Comparison of ENCODE assay signal across 19 cellular contexts in the genomic region with DNA sequence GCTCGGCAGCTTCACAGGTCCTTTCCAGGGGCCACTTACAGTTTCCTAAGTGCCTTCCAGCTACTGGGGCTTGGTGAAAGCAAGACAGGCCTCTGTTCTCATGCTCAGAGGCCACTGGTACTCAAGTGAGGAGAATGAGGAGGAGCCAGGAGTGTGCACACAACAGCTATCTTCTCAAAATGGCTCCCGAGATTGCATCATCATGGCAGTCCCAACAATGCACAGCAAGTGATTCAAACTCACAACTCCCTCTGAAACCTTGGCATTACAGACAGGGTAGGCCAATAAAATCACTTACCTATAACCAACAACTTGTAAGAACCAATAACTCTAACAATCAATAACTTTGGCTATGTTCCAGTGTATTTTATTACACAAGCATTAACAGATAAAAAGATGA.
DNase-seq lines count a peak whose midpoint lies in the region; ATAC-seq, FAIRE-seq and TF ChIP-seq lines count a peak whose summit lies in the region.
"Had no signal": no experiment of that assay in that cellular context is flagged by ENCODE, and none has a peak within 500 bp of the region (broad histone marks: within the 10 kb centered on the region; RNA-seq: fewer than 3 reads in every experiment).

No MANE protein-coding gene starts in this region.

- no peak overlapping the region for H3K14ac ChIP-seq in H1 (ENCODE audit: insufficient read length)

- H3K23me2 ChIP-seq in H1 (ENCODE audit: low read depth, low read length), result no peaks in the 10 kb centered on the region

- intact Hi-C loops in CD14-positive monocyte (cut with micrococcal nuclease) (no loop called here), esophagus muscularis mucosa (cut with DNase I) (no loop called here)

- H2AFZ ChIP-seq in H1 (ENCODE audit: low read length), result no peak overlapping the region
- H2AFZ ChIP-seq: GM23248 had no signal

- no peak overlapping the region for H3K4me2 ChIP-seq in H1 (ENCODE audit: insufficient read depth in 1 of 2, low read depth in 2 of 2, low read length in 2 of 2)

- H4K8ac ChIP-seq in H1 (ENCODE audit: extremely low read depth, insufficient read depth, low read length), result no peak overlapping the region

- H3K27ac ChIP-seq in H1 (ENCODE audit: low read depth, low read length) (no peak overlapping the region), esophagus muscularis mucosa (replicated peaks in 1 of 4) (no peak overlapping the region)
- H3K27ac ChIP-seq: C4-2B, GM23248 had no signal

- H3K9me3 Mint-ChIP-seq in CD14-positive monocyte, result no peaks in the 10 kb centered on the region
- H3K9me3 Mint-ChIP-seq: CD4-positive, alpha-beta memory T cell had no signal

- peaks cover 5% of the 10 kb centered on the region for H3K4me1 Mint-ChIP-seq in CD14-positive monocyte
- H3K4me1 Mint-ChIP-seq: CD4-positive, alpha-beta memory T cell had no signal

- no peak overlapping the region for H3K56ac ChIP-seq in H1 (replicated peaks; ENCODE audit: insufficient read length, low read depth, low read length)

- peaks cover 0 to 2% of the 10 kb centered on the region in 2 experiments for H4K20me1 ChIP-seq in H1 (replicated peaks in 1 of 2; ENCODE audit: control insufficient read depth in 1 of 2, insufficient read depth in 2 of 2, low read length in 2 of 2)

- peaks cover 0 to 1% (median 0%) of the 10 kb centered on the region in 3 donors for H3K27me3 Mint-ChIP-seq in CD14-positive monocyte (ENCODE audit: low read depth in 3 of 3)
- H3K27me3 Mint-ChIP-seq: CD4-positive, alpha-beta memory T cell had no signal

- peaks cover 78 to 88% of the 10 kb centered on the region in 2 donors for H3K36me3 Mint-ChIP-seq in CD14-positive monocyte

- no peak overlapping the region for H3K23ac ChIP-seq in H1 (ENCODE audit: insufficient read length)

- ATAC-seq in HG03097 (IDR thresholded peaks at IDR 0.05; ENCODE audit: low FRiP score, unreplicated experiment), result no peak

- TF ChIP-seq CTCF in H1 (IDR thresholded peaks at IDR 0.05; ENCODE audit: control extremely low read depth in 1 of 3, insufficient read depth in 1 of 3, low read depth in 1 of 3, low read length in 3 of 3), result no peak
- no peak for TF ChIP-seq CTCF in CD14-positive monocyte (IDR thresholded peaks at IDR 0.05)
- TF ChIP-seq CTCF in esophagus muscularis mucosa (IDR thresholded peaks at IDR 0.05), result no peak

- no peak overlapping the region for H3K27ac Mint-ChIP-seq in CD14-positive monocyte

- H3K4ac ChIP-seq in H1 (replicated peaks; ENCODE audit: insufficient read length, low read depth, low read length), result no peak overlapping the region

- no peak overlapping the region for H3K9ac ChIP-seq in H1 (replicated peaks in 1 of 4; ENCODE audit: extremely low read depth in 1 of 4, low read depth in 3 of 4, low read length in 3 of 4)
- H3K9ac ChIP-seq: GM23248 had no signal

- DNase-seq in GM12892 (ENCODE audit: insufficient read length), result no peak
- DNase-seq in amniotic epithelial cell (ENCODE audit: low read depth), result peak; percentile 1
- DNase-seq in H1 (ENCODE audit: low read depth in 1 of 2, low spot score in 2 of 2), result no peak
- no peak for DNase-seq in CD14-positive monocyte (ENCODE audit: low spot score)
- DNase-seq in esophagus muscularis mucosa (ENCODE audit: extremely low spot score), result no peak
- DNase-seq in NCI-H345 treated with DMSO at 0.1 percent for 48 hours (lab: John Stamatoyannopoulos, UW; ENCODE audit: unreplicated experiment), result no peak
- DNase-seq: AML-193; CD4-positive, alpha-beta memory T cell; DMS153; DMS79; GDM1; GM23248; HCEC 1CT had no signal

- CTCF ChIA-PET in H1 (lab: Charles Lee; ENCODE audit: partially characterized antibody), result interaction anchor here (0.9 kb wide), 1 partner anchor 190 kb away, joined by 3 read pairs; no protein-coding TSS in a partner anchor

- no peak overlapping the region for H2BK20ac ChIP-seq in H1 (ENCODE audit: low read length)

- TF ChIP-seq EP300 in Ishikawa (IDR thresholded peaks at IDR 0.05; ENCODE audit: borderline replicate concordance) (no peak), H1 (IDR thresholded peaks at IDR 0.05; ENCODE audit: borderline replicate concordance in 1 of 2, low read depth in 2 of 2, low read length in 2 of 2) (no peak), esophagus muscularis mucosa (IDR thresholded peaks at IDR 0.05) (no peak)

- POLR2A ChIA-PET in H1 (lab: Charles Lee; ENCODE audit: partially characterized antibody), result no interaction called here

- no peaks in the 10 kb centered on the region for H3K4me1 ChIP-seq in H1 (replicated peaks in 1 of 4; ENCODE audit: control insufficient read depth in 3 of 4, insufficient read depth in 4 of 4, low read length in 3 of 4)
- H3K4me1 ChIP-seq in esophagus muscularis mucosa, result no peaks in the 10 kb centered on the region

- H2BK15ac ChIP-seq in H1 (ENCODE audit: low read length), result no peak overlapping the region

- no peaks in the 10 kb centered on the region for H3K27me3 ChIP-seq in H1 (replicated peaks in 1 of 4; ENCODE audit: control insufficient read depth in 3 of 4, extremely low read depth in 1 of 4, insufficient read depth in 3 of 4, low read length in 3 of 4)
- H3K27me3 ChIP-seq in esophagus muscularis mucosa, result no peaks in the 10 kb centered on the region

- no peak overlapping the region for H2BK12ac ChIP-seq in H1 (ENCODE audit: low read depth, low read length)

- H2BK120ac ChIP-seq in H1 (replicated peaks; ENCODE audit: low read depth, low read length), result no peak overlapping the region

- H3K9me3 ChIP-seq in H1 (ENCODE audit: insufficient read depth in 2 of 2, low read depth in 1 of 2, low read length in 1 of 2), result no peaks in the 10 kb centered on the region
- no peaks in the 10 kb centered on the region for H3K9me3 ChIP-seq in esophagus muscularis mucosa

- no peaks in the 10 kb centered on the region for H3K79me1 ChIP-seq in H1 (ENCODE audit: low read depth, low read length)

- peak; percentile 9 for FAIRE-seq in GM12892 (lab: Jason Lieb, UNC)
- FAIRE-seq in H1 (lab: Jason Lieb, UNC), result no peak
- FAIRE-seq: A204.1, H54, HTR-8/SVneo had no signal

- H3K18ac ChIP-seq in H1 (ENCODE audit: extremely low read depth, low read length), result no peak overlapping the region

- no peak for TF ChIP-seq RAD21 in Ishikawa (IDR thresholded peaks at IDR 0.05; ENCODE audit: low read depth)
- no peak for TF ChIP-seq RAD21 in H1 (IDR thresholded peaks at IDR 0.05 in 1 of 2, conservative IDR thresholded peaks at IDR 0.05 in 1 of 2; ENCODE audit: low read depth in 2 of 2, low read length in 2 of 2)

- H3K4me3 Mint-ChIP-seq in CD14-positive monocyte, result no peak overlapping the region
- H3K4me3 Mint-ChIP-seq: CD4-positive, alpha-beta memory T cell had no signal

- H3K79me2 ChIP-seq in H1 (ENCODE audit: control insufficient read depth in 1 of 2, insufficient read depth in 2 of 2, low read length in 2 of 2), result no peaks in the 10 kb centered on the region

- no peak for TF ChIP-seq POLR2A in GM12892 (IDR thresholded peaks at IDR 0.05; ENCODE audit: low read depth, low read length)
- TF ChIP-seq POLR2A in H1 (IDR thresholded peaks at IDR 0.05; ENCODE audit: control extremely low read depth in 1 of 2, low read depth in 2 of 2, low read length in 2 of 2), result no peak
- TF ChIP-seq POLR2A in esophagus muscularis mucosa (IDR thresholded peaks at IDR 0.05; ENCODE audit: low read depth), result no peak

- no peak overlapping the region for H4K91ac ChIP-seq in H1 (replicated peaks; ENCODE audit: insufficient read length, low read length)

- H3K36me3 ChIP-seq in H1 (ENCODE audit: control insufficient read depth in 2 of 4, insufficient read depth in 4 of 4, low read length in 3 of 4) (peaks cover 0 to 13% (median 7%) of the 10 kb centered on the region in 4 experiments; a peak in 6 of 8 replicates), esophagus muscularis mucosa (peaks cover 13 to 74% (median 52%) of the 10 kb centered on the region in 4 donors)

- no peak overlapping the region for H4K5ac ChIP-seq in H1 (ENCODE audit: insufficient read length, low read depth, low read length)

- H2BK5ac ChIP-seq in H1 (ENCODE audit: low read depth, low read length), result no peak overlapping the region

- H3K4me3 ChIP-seq in H1 (ENCODE audit: extremely low read depth in 1 of 4, insufficient read depth in 2 of 4, low read depth in 3 of 4, low read length in 4 of 4), result no peak overlapping the region
- H3K4me3 ChIP-seq in esophagus muscularis mucosa, result no peak overlapping the region
- H3K4me3 ChIP-seq: GM23248 had no signal

- H2AK5ac ChIP-seq in H1 (ENCODE audit: low read depth, low read length), result no peak overlapping the region

- 97% methylated on average over 2 of the region's 2 CpGs; no CpG with 5 or more reads in 1 of the 2 experiments for WGBS in H1 (ENCODE audit: extremely low coverage in 1 of 2, insufficient coverage in 1 of 2, insufficient read length in 1 of 2, insufficient replicate concordance in 2 of 2, low coverage in 1 of 2, low lambda C conversion rate in 2 of 2, missing lambda C conversion rate in 1 of 2), 2 experiments
- WGBS in esophagus muscularis mucosa, result 94% methylated on average over 2 of the region's 2 CpGs

TF ChIP-seq in Ishikawa, 13 proteins besides CTCF, POLR2A, EP300 and RAD21:
- no peak for TF ChIP-seq ZBTB7A (IDR thresholded peaks at IDR 0.05; ENCODE audit: low read depth)
- no peak for TF ChIP-seq TAF1 (IDR thresholded peaks at IDR 0.05; ENCODE audit: low read depth)
- TF ChIP-seq CEBPB (IDR thresholded peaks at IDR 0.05), result peak; percentile 48; the same call in 1 of the 2 replicates

TF ChIP-seq in H1, 55 proteins besides CTCF, POLR2A, EP300 and RAD21:
- TF ChIP-seq, protein P1, sequence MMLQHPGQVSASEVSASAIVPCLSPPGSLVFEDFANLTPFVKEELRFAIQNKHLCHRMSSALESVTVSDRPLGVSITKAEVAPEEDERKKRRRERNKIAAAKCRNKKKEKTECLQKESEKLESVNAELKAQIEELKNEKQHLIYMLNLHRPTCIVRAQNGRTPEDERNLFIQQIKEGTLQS (IDR thresholded peaks at IDR 0.05; ENCODE audit: insufficient read depth, low read depth, low read length), result peak; percentile 41; the same call in 1 of the 2 replicates
- no peak for TF ChIP-seq SIX5 (IDR thresholded peaks at IDR 0.05; ENCODE audit: low read depth, low read length)
